In the genomic region with DNA sequence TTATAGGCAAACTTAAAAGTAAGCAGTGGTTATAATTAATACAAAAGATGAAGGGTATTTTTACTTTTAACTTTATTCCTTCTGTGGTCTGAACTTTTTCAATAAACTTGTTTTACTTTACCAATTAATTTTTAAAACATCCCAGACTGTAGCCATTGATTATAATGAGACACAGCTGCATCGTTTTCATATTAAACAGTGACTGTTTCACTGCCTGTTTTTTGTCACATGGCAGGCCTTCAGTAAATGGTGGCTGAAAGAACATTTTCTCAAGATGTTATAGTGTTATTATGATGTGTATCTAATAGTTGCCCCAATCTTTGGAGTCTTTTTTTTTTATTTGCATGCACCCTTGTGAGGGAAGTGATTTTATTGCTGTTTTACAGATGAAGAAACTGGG, we compare ENCODE assay signal across 20 cellular contexts.
"Had no signal": no experiment of that assay in that cellular context is flagged by ENCODE, and none has a peak within 500 bp of the region (broad histone marks: within the 10 kb centered on the region; RNA-seq: fewer than 3 reads in every experiment).

No MANE protein-coding gene starts in this region.

- H3K4me3 ChIP-seq: PC-9, Peyer's patch, SJCRH30 had no signal

- H3K4me2 ChIP-seq: PC-9 had no signal

- H3K9me3 ChIP-seq: Peyer's patch, SJCRH30 had no signal

- H3K36me3 ChIP-seq: Peyer's patch, SJCRH30 had no signal

- H2AFZ ChIP-seq: PC-9 had no signal

- H3K27ac ChIP-seq: PC-9, Peyer's patch, SJCRH30 had no signal

- H3K4me1 ChIP-seq: Peyer's patch, SJCRH30 had no signal

- H3K27me3 ChIP-seq: Peyer's patch had no signal

- DNase-seq: Karpas-422; KG1; MM.1S; NCI-H1105; NCI-H1436 treated with DMSO at 0.1 percent for 48 hours; NCI-H1694; NCI-H187 treated with DMSO at 0.1 percent for 48 hours; NCI-H2081; NCI-H2107; NCI-H2227 treated with DMSO at 0.1 percent for 48 hours; NCI-H524; NCI-H526 treated with DMSO at 0.1 percent for 48 hours; NCI-H774; NK-92 treated with Interleukin-12 subunit alpha and Interleukin-12 subunit beta, amount 100 ng/mL, for 24 hours; PC-9; Peyer's patch; SHP77 treated with DMSO at 0.1 percent for 48 hours; SJCRH30; T-helper 1 cell; T-helper 17 cell had no signal
